Comparison of ENCODE assay signal across 24 cellular contexts in the genomic region with DNA sequence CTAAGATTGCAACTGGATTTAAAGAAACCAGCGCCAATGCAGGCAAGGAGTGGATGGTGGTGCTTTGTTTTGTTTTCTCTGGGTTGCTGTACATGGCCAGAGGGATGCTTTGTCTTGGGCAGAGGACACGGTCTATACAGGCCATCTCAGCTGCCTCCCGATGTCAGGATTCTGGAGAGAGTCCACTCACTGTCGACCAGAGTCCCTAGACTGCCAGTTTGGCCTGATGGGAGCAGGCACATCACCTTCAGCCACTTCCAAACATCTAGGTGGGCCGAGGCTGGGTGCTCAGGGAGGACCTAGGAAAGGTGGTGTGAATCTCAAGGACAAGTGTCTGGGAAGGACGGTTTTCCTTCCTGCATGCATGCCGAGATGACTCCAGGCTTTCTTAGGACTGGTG.
A peak's percentile ranks its signal among the peaks of the same experiment; 100 is the strongest.
DNase-seq lines count a peak whose midpoint lies in the region; ATAC-seq and TF ChIP-seq lines count a peak whose summit lies in the region.
"Had no signal": no experiment of that assay in that cellular context is flagged by ENCODE, and none has a peak within 500 bp of the region (broad histone marks: within the 10 kb centered on the region; RNA-seq: fewer than 3 reads in every experiment).

No MANE protein-coding gene starts in this region.

- no peak overlapping the region for H4K8ac ChIP-seq in neuronal stem cell (ENCODE audit: low read depth, low read length)

- H2AK5ac ChIP-seq in neuronal stem cell (ENCODE audit: low read depth, low read length), result no peak overlapping the region

- DNase-seq in endodermal cell, result peak; percentile 13
- peak; percentile 81 for DNase-seq in mesenteric fat pad (ENCODE audit: low spot score)
- DNase-seq in neuronal stem cell (ENCODE audit: low spot score), result no peak
- DNase-seq in activated T-cell treated with anti-CD3 and anti-CD28 coated beads, Interleukin-2, amount 50 U/mL, for 4 hours, result no peak
- DNase-seq in activated naive CD4-positive, alpha-beta T cell treated with Interleukin-2 at 50 U/mL for 16 hours, result no peak
- no peak for DNase-seq in NCI-H82 (lab: John Stamatoyannopoulos, UW)
- DNase-seq: 8988T; ACHN; BE2C; C1 segment of cervical spinal cord; CD4-positive, alpha-beta memory T cell; CD4-positive, CD25-positive, alpha-beta regulatory T cell; CD8-positive, alpha-beta memory T cell; COR-L47; DMS 273 treated with DMSO at 0.1 percent for 48 hours; DMS153; DMS53; DMS79; DND-41; EL; GDM1 had no signal

- no peak overlapping the region for H2BK5ac ChIP-seq in neuronal stem cell (ENCODE audit: low read length)

- no peaks in the 10 kb centered on the region for H3K27me3 Mint-ChIP-seq in endodermal cell (ENCODE audit: insufficient read depth)
- H3K27me3 Mint-ChIP-seq in activated T-cell treated with anti-CD3 and anti-CD28 coated beads, Interleukin-2, amount 50 U/mL, for 4 hours (ENCODE audit: low read depth), result no peaks in the 10 kb centered on the region

- no peak overlapping the region for H4K91ac ChIP-seq in neuronal stem cell (ENCODE audit: low read depth, low read length, poor library complexity)

- TF ChIP-seq CTCF in endodermal cell (conservative IDR thresholded peaks at IDR 0.05), result no peak

- no peaks in the 10 kb centered on the region for H3K4me1 Mint-ChIP-seq in endodermal cell
- H3K4me1 Mint-ChIP-seq in activated T-cell treated with anti-CD3 and anti-CD28 coated beads, Interleukin-2, amount 50 U/mL, for 4 hours (ENCODE audit: low read depth), result no peaks in the 10 kb centered on the region
- H3K4me1 Mint-ChIP-seq: CD14-positive monocyte; CD4-positive, alpha-beta memory T cell; CD4-positive, CD25-positive, alpha-beta regulatory T cell; CD8-positive, alpha-beta memory T cell had no signal

- H2BK12ac ChIP-seq in neuronal stem cell (ENCODE audit: low read length), result no peak overlapping the region

- H3K36me3 ChIP-seq in endodermal cell (ENCODE audit: control insufficient read depth, insufficient read depth, low read length) (no peaks in the 10 kb centered on the region), neuronal stem cell (replicated peaks in 1 of 2; ENCODE audit: control insufficient read depth in 2 of 2, insufficient read depth in 2 of 2, low read length in 2 of 2) (peaks cover 0 to 1% of the 10 kb centered on the region in 2 donors)
- H3K36me3 ChIP-seq: BE2C, BLaER1 had no signal

- peaks cover 20% of the 10 kb centered on the region for H3K9me3 Mint-ChIP-seq in endodermal cell
- H3K9me3 Mint-ChIP-seq in activated T-cell treated with anti-CD3 and anti-CD28 coated beads, Interleukin-2, amount 50 U/mL, for 4 hours, result no peaks in the 10 kb centered on the region
- H3K9me3 Mint-ChIP-seq: CD4-positive, CD25-positive, alpha-beta regulatory T cell; CD8-positive, alpha-beta memory T cell had no signal

- H3K27me3 ChIP-seq in endodermal cell (ENCODE audit: control insufficient read depth, insufficient read depth, low read length, poor library complexity, severe bottlenecking) (no peaks in the 10 kb centered on the region), neuronal stem cell (ENCODE audit: control insufficient read depth in 3 of 3, insufficient read depth in 3 of 3, low read depth in 1 of 3, low read length in 3 of 3) (peaks cover 0 to 7% (median 0%) of the 10 kb centered on the region in 3 experiments)
- H3K27me3 ChIP-seq: BE2C, BLaER1 had no signal

- no peak overlapping the region for H3K9ac ChIP-seq in endodermal cell (ENCODE audit: extremely low read depth, low read length, poor library complexity, severe bottlenecking)
- H3K9ac ChIP-seq in neuronal stem cell (ENCODE audit: low read depth, low read length, poor library complexity), result no peak overlapping the region
- H3K9ac ChIP-seq: BLaER1 had no signal

- H3K18ac ChIP-seq in neuronal stem cell (ENCODE audit: low read length), result no peak overlapping the region

- H3K23ac ChIP-seq in neuronal stem cell (ENCODE audit: low read depth, low read length, poor library complexity), result peak overlapping the region; percentile 45

- H3K4ac ChIP-seq in neuronal stem cell (ENCODE audit: low read length), result no peak overlapping the region

- WGBS in endodermal cell (ENCODE audit: insufficient coverage in 1 of 2, insufficient read length in 1 of 2), 2 experiments, result 93 to 100% methylated on average over 1 to 7 of the region's 7 CpGs
- WGBS in neuronal stem cell (ENCODE audit: extremely low coverage in 2 of 2, insufficient read length in 2 of 2, insufficient replicate concordance in 1 of 2), 2 donors, result no CpG with 5 or more reads among the region's 7 CpGs

- H3K4me3 ChIP-seq in endodermal cell (ENCODE audit: low read length), result no peak overlapping the region
- no peak overlapping the region for H3K4me3 ChIP-seq in neuronal stem cell (ENCODE audit: low read length in 2 of 2)
- H3K4me3 ChIP-seq: BLaER1, GM12878 had no signal

- H3K27ac ChIP-seq in endodermal cell (ENCODE audit: low read depth, low read length) (no peak overlapping the region), neuronal stem cell (replicated peaks; ENCODE audit: low read length) (no peak overlapping the region)
- H3K27ac ChIP-seq: BLaER1 had no signal

- H2BK120ac ChIP-seq in neuronal stem cell (ENCODE audit: low read depth, low read length), result no peak overlapping the region

- no peak overlapping the region for H3K27ac Mint-ChIP-seq in endodermal cell
- H3K27ac Mint-ChIP-seq: CD14-positive monocyte; CD4-positive, alpha-beta memory T cell; CD4-positive, CD25-positive, alpha-beta regulatory T cell; CD8-positive, alpha-beta memory T cell had no signal

- H3K4me3 Mint-ChIP-seq in endodermal cell, result no peak overlapping the region
- no peak overlapping the region for H3K4me3 Mint-ChIP-seq in activated T-cell treated with anti-CD3 and anti-CD28 coated beads, Interleukin-2, amount 50 U/mL, for 4 hours
- H3K4me3 Mint-ChIP-seq: CD14-positive monocyte; CD4-positive, alpha-beta memory T cell; CD4-positive, CD25-positive, alpha-beta regulatory T cell; CD8-positive, alpha-beta memory T cell had no signal

- H2AFZ ChIP-seq in neuronal stem cell (ENCODE audit: low read length), result no peak overlapping the region

- no peak for ATAC-seq in activated T-cell treated with anti-CD3 and anti-CD28 coated beads, Interleukin-2, amount 50 U/mL, for 4 hours
- ATAC-seq: GM12878 had no signal

- no peak overlapping the region for H3K4me2 ChIP-seq in neuronal stem cell (ENCODE audit: insufficient read depth, low read length, poor library complexity, severe bottlenecking)
- H3K4me2 ChIP-seq: BLaER1 had no signal

- H3K79me1 ChIP-seq in neuronal stem cell (ENCODE audit: low read depth, low read length), result no peaks in the 10 kb centered on the region

- H3K9me3 ChIP-seq in endodermal cell (ENCODE audit: control insufficient read depth, low read length), result peaks cover 7% of the 10 kb centered on the region
- peaks cover 3 to 4% of the 10 kb centered on the region in 2 donors for H3K9me3 ChIP-seq in neuronal stem cell (replicated peaks in 1 of 2; ENCODE audit: control insufficient read depth in 2 of 2, insufficient read depth in 1 of 2, low read depth in 1 of 2, low read length in 2 of 2)
- H3K9me3 ChIP-seq: BE2C had no signal

- peaks cover 5% of the 10 kb centered on the region for H3K36me3 Mint-ChIP-seq in endodermal cell (ENCODE audit: low read depth)
- H3K36me3 Mint-ChIP-seq in activated T-cell treated with anti-CD3 and anti-CD28 coated beads, Interleukin-2, amount 50 U/mL, for 4 hours (ENCODE audit: insufficient read depth), result no peaks in the 10 kb centered on the region
- H3K36me3 Mint-ChIP-seq: CD14-positive monocyte; CD4-positive, alpha-beta memory T cell; CD4-positive, CD25-positive, alpha-beta regulatory T cell had no signal

- no peak overlapping the region for H3K14ac ChIP-seq in neuronal stem cell (ENCODE audit: low read length)

- H3K4me1 ChIP-seq in endodermal cell (ENCODE audit: control insufficient read depth, insufficient read depth, low read length) (no peaks in the 10 kb centered on the region), neuronal stem cell (ENCODE audit: control insufficient read depth in 2 of 2, insufficient read depth in 1 of 2, low read depth in 1 of 2, low read length in 2 of 2) (peaks cover 5 to 12% of the 10 kb centered on the region in 2 donors)

- peak overlapping the region; percentile 61 for H2BK15ac ChIP-seq in neuronal stem cell (ENCODE audit: low read length)

Comparison
In these comparisons a context has a peak if more than half of its experiments do, and no peak if none do; other contexts are left out.
1. DNase-seq: peak in endodermal cell (single experiment) and mesenteric fat pad (single experiment); none in neuronal stem cell (single experiment), activated T-cell treated with anti-CD3 and anti-CD28 coated beads, Interleukin-2, amount 50 U/mL, for 4 hours (single experiment), activated naive CD4-positive, alpha-beta T cell treated with Interleukin-2 at 50 U/mL for 16 hours (single experiment) and NCI-H82 (single experiment).